9 cellular contexts compared by ENCODE assay signal in the genomic region with DNA sequence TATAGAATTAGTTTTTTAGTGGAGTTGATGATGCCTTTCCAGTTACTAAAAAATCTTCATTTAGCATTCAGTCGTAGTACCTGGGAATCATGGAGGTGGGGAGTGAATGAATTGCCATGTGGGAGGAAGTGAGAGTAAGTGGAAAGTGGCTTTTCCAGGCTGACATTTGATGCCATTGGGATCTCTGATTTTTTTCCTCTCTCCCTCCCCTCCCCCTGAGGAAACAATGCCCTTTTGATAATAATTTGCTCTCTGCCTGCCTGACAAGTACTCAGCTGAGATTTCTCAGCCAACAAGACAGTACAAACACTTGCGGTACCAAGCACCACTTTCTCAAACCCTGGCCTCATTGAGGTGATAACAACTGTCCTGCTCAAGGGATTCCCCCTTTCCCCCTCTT. TPM values are rescaled to one million over a fixed set of nuclear protein-coding genes. Genes with fewer than 3 reads are reported as not detected.
DNase-seq lines count a peak whose midpoint lies in the region; ATAC-seq and TF ChIP-seq lines count a peak whose summit lies in the region.
"Had no signal": no experiment of that assay in that cellular context is flagged by ENCODE, and none has a peak within 500 bp of the region (broad histone marks: within the 10 kb centered on the region; RNA-seq: fewer than 3 reads in every experiment).

No MANE protein-coding gene starts in this region.

- H3K27ac ChIP-seq in iPS-20b (ENCODE audit: low read length) (no peak overlapping the region), spleen (peak overlapping the region in 3 of 8 donors; percentile 95 to 97 (median 97)), upper lobe of right lung (no peak overlapping the region)

- no peak for ATAC-seq in stimulated activated naive CD8-positive, alpha-beta T cell treated with anti-CD3 and anti-CD28 coated beads, Interleukin-15, Interleukin-2, amounts not matched to agents 100 U/mL and 50 U/mL, for 24 hours
- ATAC-seq in upper lobe of right lung: no peak

- H3K36me3 ChIP-seq in adipocyte (ENCODE audit: control insufficient read depth, insufficient read depth, low read length, severe bottlenecking): peaks cover 28% of the 10 kb centered on the region
- peaks cover 57% of the 10 kb centered on the region for H3K36me3 ChIP-seq in iPS-20b (ENCODE audit: insufficient read depth, low read depth, low read length)
- H3K36me3 ChIP-seq in spleen: peaks cover 0 to 56% (median 30%) of the 10 kb centered on the region in 6 donors
- H3K36me3 ChIP-seq in upper lobe of right lung: peaks cover 38% of the 10 kb centered on the region

- POLR2A ChIA-PET in GM10248 (lab: Yijun Ruan, JAX): no interaction called here

- H3K36me3 Mint-ChIP-seq in stimulated activated naive CD8-positive, alpha-beta T cell treated with anti-CD3 and anti-CD28 coated beads, Interleukin-15, Interleukin-2, amounts not matched to agents 100 ng/mL and 50 ng/mL, for 24 hours (ENCODE audit: low read depth): peaks cover 58% of the 10 kb centered on the region

- peak overlapping the region; percentile 97 for H3K4me3 Mint-ChIP-seq in stimulated activated naive CD8-positive, alpha-beta T cell treated with anti-CD3 and anti-CD28 coated beads, Interleukin-15, Interleukin-2, amounts not matched to agents 100 ng/mL and 50 ng/mL, for 24 hours

- H3K4me3 ChIP-seq in adipocyte (ENCODE audit: low read length): peak overlapping the region; percentile 89
- H3K4me3 ChIP-seq in iPS-20b (ENCODE audit: low read length): peak overlapping the region; percentile 100
- H3K4me3 ChIP-seq in spleen: peak overlapping the region in 1 of 8 donors; percentile 95
- H3K4me3 ChIP-seq in upper lobe of right lung: no peak overlapping the region

- H3K9me3 Mint-ChIP-seq in stimulated activated naive CD8-positive, alpha-beta T cell treated with anti-CD3 and anti-CD28 coated beads, Interleukin-15, Interleukin-2, amounts not matched to agents 100 ng/mL and 50 ng/mL, for 24 hours: no peaks in the 10 kb centered on the region

- H3K27me3 Mint-ChIP-seq in stimulated activated naive CD8-positive, alpha-beta T cell treated with anti-CD3 and anti-CD28 coated beads, Interleukin-15, Interleukin-2, amounts not matched to agents 100 ng/mL and 50 ng/mL, for 24 hours: no peaks in the 10 kb centered on the region

- intact Hi-C loops in spleen (cut with DNase I; ENCODE audit: low total_unique reads) (no loop called here), upper lobe of right lung (cut with DNase I) (no loop called here)

- H3K27ac Mint-ChIP-seq in stimulated activated naive CD8-positive, alpha-beta T cell treated with anti-CD3 and anti-CD28 coated beads, Interleukin-15, Interleukin-2, amounts not matched to agents 100 ng/mL and 50 ng/mL, for 24 hours: peak overlapping the region; percentile 98

- peaks cover 62% of the 10 kb centered on the region for H3K4me1 ChIP-seq in adipocyte (ENCODE audit: control insufficient read depth, insufficient read depth, low read length)
- peaks cover 7% of the 10 kb centered on the region; the same call in 1 of the 2 replicates for H3K4me1 ChIP-seq in iPS-20b (ENCODE audit: insufficient read depth, low read length)
- peaks cover 46 to 77% (median 71%) of the 10 kb centered on the region in 6 donors for H3K4me1 ChIP-seq in spleen
- H3K4me1 ChIP-seq in upper lobe of right lung: peaks cover 26% of the 10 kb centered on the region

- no peak for DNase-seq in stimulated activated naive CD8-positive, alpha-beta T cell treated with anti-CD3 and anti-CD28 coated beads, Interleukin-15, Interleukin-2, amounts not matched to agents 100 U/mL and 50 U/mL, for 24 hours
- no peak for DNase-seq in adipocyte (ENCODE audit: low read depth)
- DNase-seq in GM10248 (ENCODE audit: extremely low spot score): no peak
- no peak for DNase-seq in HUDEP-2 (lab: John Stamatoyannopoulos, UW; ENCODE audit: unreplicated experiment in 76 of 76)
- no peak for DNase-seq in spleen
- no peak for DNase-seq in upper lobe of right lung
- DNase-seq: NCI-H1105 treated with DMSO at 0.1 percent for 48 hours had no signal

- TF ChIP-seq CTCF in GM10248 (IDR thresholded peaks at IDR 0.05; ENCODE audit: control extremely low read depth, extremely low read depth, low read depth, missing control alignments): no peak
- no peak for TF ChIP-seq CTCF in spleen (IDR thresholded peaks at IDR 0.05 in 8 of 11, conservative IDR thresholded peaks at IDR 0.05 in 3 of 11)
- TF ChIP-seq CTCF in upper lobe of right lung (IDR thresholded peaks at IDR 0.05): no peak

- H3K27me3 ChIP-seq in adipocyte (replicated peaks; ENCODE audit: control insufficient read depth, insufficient read depth, low read length) (no peaks in the 10 kb centered on the region), iPS-20b (ENCODE audit: insufficient read depth, low read length) (no peaks in the 10 kb centered on the region), spleen (replicated peaks in 1 of 7) (no peaks in the 10 kb centered on the region), upper lobe of right lung (no peaks in the 10 kb centered on the region)

- H3K9me3 ChIP-seq in adipocyte (ENCODE audit: control insufficient read depth, low read length): no peaks in the 10 kb centered on the region
- no peaks in the 10 kb centered on the region for H3K9me3 ChIP-seq in iPS-20b (ENCODE audit: insufficient read depth, low read depth, low read length)
- no peaks in the 10 kb centered on the region for H3K9me3 ChIP-seq in spleen
- no peaks in the 10 kb centered on the region for H3K9me3 ChIP-seq in upper lobe of right lung

- WGBS in spleen, 5 donors: 52 to 85% (median 69%) methylated on average over 2 of the region's 2 CpGs

- H3K4me1 Mint-ChIP-seq in stimulated activated naive CD8-positive, alpha-beta T cell treated with anti-CD3 and anti-CD28 coated beads, Interleukin-15, Interleukin-2, amounts not matched to agents 100 ng/mL and 50 ng/mL, for 24 hours (ENCODE audit: low read depth): peaks cover 71% of the 10 kb centered on the region

- TF ChIP-seq POLR2A in spleen (IDR thresholded peaks at IDR 0.05): no peak

- H3K9ac ChIP-seq in adipocyte (ENCODE audit: low read length) (no peak overlapping the region), iPS-20b (ENCODE audit: low read depth, low read length) (peak overlapping the region; percentile 92; the same call in 1 of the 2 replicates)

- CTCF ChIA-PET in GM10248 (lab: Yijun Ruan, JAX): interaction anchor here (1.2 kb wide), 1 partner anchor 38 kb away, joined by 3 read pairs; no protein-coding TSS in a partner anchor

RNA-seq across cellular contexts. Expression of gene UBE2Z, which starts 2.2 kb away (rescaled TPM):
- total RNA-seq in spleen (10 to 100 TPM; 72.9 to 94.9 (median 83.1) TPM), upper lobe of right lung (61.3 TPM)
- 10 to 100 TPM; 33.6 to 51.5 (median 34.8) TPM for polyA plus RNA-seq in spleen

RNA-seq across cellular contexts. Expression of gene ATP5MC1, which starts 17.8 kb away (rescaled TPM):
- total RNA-seq in spleen (10 to 100 TPM; 36.0 to 85.3 (median 49.1) TPM), upper lobe of right lung (39.8 TPM)
- 100 to 1,000 TPM; 175 to 269 (median 195) TPM for polyA plus RNA-seq in spleen

RNA-seq across cellular contexts. Expression of gene SNF8, which starts 34.3 kb away (rescaled TPM):
- 10 to 100 TPM; 55.9 to 83.5 (median 67.7) TPM for total RNA-seq in spleen
- polyA plus RNA-seq in spleen: 100 to 1,000 TPM in 2 of 3 donors, 10 to 100 TPM in 1; 99.6 to 129 (median 104) TPM
- 78.0 TPM for total RNA-seq in upper lobe of right lung

RNA-seq across cellular contexts. Expression of gene GIP, which starts 58.0 kb away (rescaled TPM):
- total RNA-seq in spleen (not detected), upper lobe of right lung (not detected)
- not detected for polyA plus RNA-seq in spleen
